In genomic region chr10:24900888-24901685, GRCh38 we compare ENCODE assay signal across 10 cellular contexts. TPM values are rescaled to one million over a fixed set of nuclear protein-coding genes. Genes with fewer than 3 reads are reported as not detected.
A peak's percentile ranks its signal among the peaks of the same experiment; 100 is the strongest.
DNase-seq lines count a peak whose midpoint lies in the region; ATAC-seq and TF ChIP-seq lines count a peak whose summit lies in the region.
"Had no signal": no experiment of that assay in that cellular context is flagged by ENCODE, and none has a peak within 500 bp of the region (broad histone marks: within the 10 kb centered on the region; RNA-seq: fewer than 3 reads in every experiment).

No MANE protein-coding gene starts in this region.

- no peak overlapping the region for H3K56ac ChIP-seq in IMR-90 (ENCODE audit: extremely low read depth, insufficient read depth, low read length)

- H3K27ac ChIP-seq in IMR-90 (ENCODE audit: insufficient read depth, low read length), result peak overlapping the region; percentile 18; the same call in 1 of the 2 replicates
- H3K27ac ChIP-seq in suprapubic skin, result peak overlapping the region; percentile 27
- H3K27ac ChIP-seq: cardiac muscle cell, HL-60 had no signal

- peak overlapping the region; percentile 66; the same call in 1 of the 2 replicates for H2BK120ac ChIP-seq in IMR-90 (ENCODE audit: low read depth, low read length)

- TF ChIP-seq RAD21 in IMR-90 (IDR thresholded peaks at IDR 0.05; ENCODE audit: low read length), result no peak

- TF ChIP-seq EP300 in suprapubic skin (IDR thresholded peaks at IDR 0.05), result no peak

- H2BK5ac ChIP-seq in IMR-90 (ENCODE audit: low read depth, low read length, poor library complexity, severe bottlenecking), result peak overlapping the region; percentile 44

- no peaks in the 10 kb centered on the region for H3K27me3 ChIP-seq in IMR-90 (ENCODE audit: control insufficient read depth, insufficient read depth, low read length)
- no peaks in the 10 kb centered on the region for H3K27me3 ChIP-seq in suprapubic skin
- no peaks in the 10 kb centered on the region for H3K27me3 ChIP-seq in HAP-1 (ENCODE audit: low read depth)
- H3K27me3 ChIP-seq: cardiac muscle cell had no signal

- H3K36me3 ChIP-seq in IMR-90 (ENCODE audit: control insufficient read depth, insufficient read depth, low read length) (no peaks in the 10 kb centered on the region), suprapubic skin (no peaks in the 10 kb centered on the region), HAP-1 (replicated peaks) (no peaks in the 10 kb centered on the region)
- H3K36me3 ChIP-seq: cardiac muscle cell had no signal

- H3K23ac ChIP-seq in IMR-90 (ENCODE audit: low read depth, low read length), result no peak overlapping the region

- no peak for TF ChIP-seq POLR2A in IMR-90 (IDR thresholded peaks at IDR 0.05; ENCODE audit: low read depth, low read length)
- no peak for TF ChIP-seq POLR2A in suprapubic skin (IDR thresholded peaks at IDR 0.05)

- H3K4ac ChIP-seq in IMR-90 (ENCODE audit: low read depth, low read length), result peak overlapping the region; percentile 52; the same call in 1 of the 2 replicates

- DNase-seq in GM12864 (ENCODE audit: low read depth) (peak; percentile 71), IMR-90 (no peak), suprapubic skin (ENCODE audit: low spot score in 2 of 2) (no peak), HAP-1 (ENCODE audit: low spot score in 2 of 2) (no peak), NCI-H524 treated with DMSO at 0.1 percent for 48 hours (lab: John Stamatoyannopoulos, UW) (no peak), NCI-H128 (lab: John Stamatoyannopoulos, UW; ENCODE audit: unreplicated experiment) (no peak)
- no peak for DNase-seq in effector memory CD8-positive, alpha-beta T cell

- no TSS peak for BruUV-seq in IMR-90 (replicated peaks; lab: Mats Ljungman, UMichigan)

- intact Hi-C loops in IMR-90 (cut with micrococcal nuclease), result no loop called here

- TF ChIP-seq CTCF in GM12864 (IDR thresholded peaks at IDR 0.05; ENCODE audit: low read depth, low read length, missing control alignments), result no peak
- no peak for TF ChIP-seq CTCF in IMR-90 (conservative IDR thresholded peaks at IDR 0.05; ENCODE audit: low read depth, low read length)
- no peak for TF ChIP-seq CTCF in suprapubic skin (IDR thresholded peaks at IDR 0.05)

- H3K9me3 ChIP-seq in IMR-90 (ENCODE audit: control insufficient read depth, insufficient read depth, low read length) (no peaks in the 10 kb centered on the region), suprapubic skin (no peaks in the 10 kb centered on the region), HAP-1 (no peaks in the 10 kb centered on the region)

- H2AK5ac ChIP-seq in IMR-90 (ENCODE audit: low read depth, low read length), result peak overlapping the region; percentile 64; the same call in 1 of the 2 replicates

- peak overlapping the region; percentile 73; the same call in 1 of the 2 replicates for H2BK20ac ChIP-seq in IMR-90 (ENCODE audit: low read depth, low read length)

- H2BK15ac ChIP-seq in IMR-90 (ENCODE audit: low read depth, low read length), result 0 out of 3 replicates have a peak overlapping the region, but pooled peaks have one; percentile 13

- peak overlapping the region; percentile 33; the same call in 1 of the 2 replicates for H3K18ac ChIP-seq in IMR-90 (ENCODE audit: low read depth, low read length)

- H3K4me3 ChIP-seq in GM12864 (ENCODE audit: low read depth, low read length) (no peak overlapping the region), IMR-90 (ENCODE audit: insufficient read depth, low read depth, low read length) (no peak overlapping the region), suprapubic skin (no peak overlapping the region), HAP-1 (no peak overlapping the region)
- H3K4me3 ChIP-seq: cardiac muscle cell had no signal

- in situ Hi-C loops in IMR-90 (cut with MboI; ENCODE audit: low sequenced_read_pairs), result no loop called here
- in situ Hi-C loops in HAP-1 (cut with MboI; ENCODE audit: low sequenced_read_pairs), result no loop called here

- H3K9ac ChIP-seq in IMR-90 (ENCODE audit: low read depth, low read length), result no peak overlapping the region

- H4K5ac ChIP-seq in IMR-90 (ENCODE audit: low read depth, low read length), result no peak overlapping the region

- H3K9me1 ChIP-seq in IMR-90 (ENCODE audit: insufficient read depth, low read length), result peaks cover 11% of the 10 kb centered on the region

- peak overlapping the region in 1 of 2 donors; percentile 62 for H3K4me3 Mint-ChIP-seq in effector memory CD8-positive, alpha-beta T cell

- H3K36me3 Mint-ChIP-seq in effector memory CD8-positive, alpha-beta T cell (ENCODE audit: insufficient read depth), result no peaks in the 10 kb centered on the region

- POLR2A ChIA-PET in IMR-90 (lab: Charles Lee; ENCODE audit: unreplicated experiment), result interaction anchor here (0.6 kb wide), 1 partner anchor 578 kb away, joined by 4 read pairs; no protein-coding TSS in a partner anchor

- ATAC-seq in GM21515 (IDR thresholded peaks at IDR 0.05; ENCODE audit: unreplicated experiment) (peak; percentile 78), IMR-90 (ENCODE audit: low read depth) (no peak)
- ATAC-seq in effector memory CD8-positive, alpha-beta T cell (replicated peaks), result peak; percentile 29

- no peaks in the 10 kb centered on the region for H4K20me1 ChIP-seq in IMR-90 (ENCODE audit: insufficient read depth, low read length)

- H2AFZ ChIP-seq in IMR-90 (replicated peaks; ENCODE audit: low read length, poor library complexity), result no peak overlapping the region

- H3K27me3 Mint-ChIP-seq in effector memory CD8-positive, alpha-beta T cell, result no peaks in the 10 kb centered on the region

- H3K79me1 ChIP-seq in IMR-90 (ENCODE audit: low read depth in 1 of 2, low read length in 2 of 2), result no peaks in the 10 kb centered on the region; a peak in 1 of 4 replicates

- H3K4me1 Mint-ChIP-seq in effector memory CD8-positive, alpha-beta T cell (ENCODE audit: low read depth in 2 of 2), result peaks cover 25 to 45% of the 10 kb centered on the region in 2 donors

- H4K91ac ChIP-seq in IMR-90 (ENCODE audit: insufficient read depth, low read depth, low read length), result no peak overlapping the region

- no CpG with 5 or more reads among the region's 7 CpGs for WGBS in IMR-90 (ENCODE audit: extremely low coverage in 2 of 2, insufficient read length in 1 of 2), 2 experiments
- 81% methylated on average over 7 of the region's 7 CpGs for WGBS in suprapubic skin

- H3K4me2 ChIP-seq in IMR-90 (ENCODE audit: low read depth, low read length), result no peak overlapping the region

- H3K9me3 Mint-ChIP-seq in effector memory CD8-positive, alpha-beta T cell, result no peaks in the 10 kb centered on the region

- CTCF ChIA-PET in IMR-90 (lab: Yijun Ruan, JAX), result no interaction called here

- H3K27ac Mint-ChIP-seq in effector memory CD8-positive, alpha-beta T cell, result peak overlapping the region; percentile 73 to 90

- no peak overlapping the region for H4K8ac ChIP-seq in IMR-90 (ENCODE audit: low read depth in 2 of 2, low read length in 2 of 2)

- peaks cover 9% of the 10 kb centered on the region for H3K4me1 ChIP-seq in IMR-90 (ENCODE audit: control insufficient read depth, insufficient read depth, low read length)
- H3K4me1 ChIP-seq in suprapubic skin, result peaks cover 13% of the 10 kb centered on the region
- H3K4me1 ChIP-seq in HAP-1, result peaks cover 5% of the 10 kb centered on the region; the same call in 1 of the 2 replicates

- H2AK9ac ChIP-seq in IMR-90 (replicated peaks; ENCODE audit: low read depth, low read length, poor library complexity), result no peak overlapping the region

- dilution Hi-C loops in IMR-90 (cut with HindIII; ENCODE audit: low sequenced_read_pairs, unreplicated experiment), result no loop called here

- H3K14ac ChIP-seq in IMR-90 (replicated peaks; ENCODE audit: low read depth, low read length), result 0 out of 2 replicates have a peak overlapping the region, but pooled peaks have one; percentile 35

TF ChIP-seq in IMR-90, 13 proteins besides CTCF, POLR2A, EP300 and RAD21:
- TF ChIP-seq MAFK (IDR thresholded peaks at IDR 0.05; ENCODE audit: low read depth, low read length), result no peak
- TF ChIP-seq CEBPB (IDR thresholded peaks at IDR 0.05; ENCODE audit: low read depth, low read length), result no peak
- TF ChIP-seq NFE2L2 (IDR thresholded peaks at IDR 0.05; ENCODE audit: low read depth, low read length), result no peak
- TF ChIP-seq USF2 (IDR thresholded peaks at IDR 0.05; ENCODE audit: low read depth, low read length), result no peak
- no peak for TF ChIP-seq MAZ (IDR thresholded peaks at IDR 0.05; ENCODE audit: borderline replicate concordance, low read depth, low read length)
- TF ChIP-seq, protein P1, sequence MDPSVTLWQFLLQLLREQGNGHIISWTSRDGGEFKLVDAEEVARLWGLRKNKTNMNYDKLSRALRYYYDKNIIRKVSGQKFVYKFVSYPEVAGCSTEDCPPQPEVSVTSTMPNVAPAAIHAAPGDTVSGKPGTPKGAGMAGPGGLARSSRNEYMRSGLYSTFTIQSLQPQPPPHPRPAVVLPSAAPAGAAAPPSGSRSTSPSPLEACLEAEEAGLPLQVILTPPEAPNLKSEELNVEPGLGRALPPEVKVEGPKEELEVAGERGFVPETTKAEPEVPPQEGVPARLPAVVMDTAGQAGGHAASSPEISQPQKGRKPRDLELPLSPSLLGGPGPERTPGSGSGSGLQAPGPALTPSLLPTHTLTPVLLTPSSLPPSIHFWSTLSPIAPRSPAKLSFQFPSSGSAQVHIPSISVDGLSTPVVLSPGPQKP (IDR thresholded peaks at IDR 0.05; ENCODE audit: borderline replicate concordance, low read depth, low read length), result no peak
- TF ChIP-seq FOS (IDR thresholded peaks at IDR 0.05; ENCODE audit: low read depth, low read length), result no peak
- no peak for TF ChIP-seq MXI1 (IDR thresholded peaks at IDR 0.05; ENCODE audit: borderline replicate concordance, low read depth, low read length)
- TF ChIP-seq BHLHE40 (IDR thresholded peaks at IDR 0.05; ENCODE audit: low read depth, low read length), result no peak
- TF ChIP-seq SMC3 (IDR thresholded peaks at IDR 0.05; ENCODE audit: low read depth, low read length), result no peak
- no peak for TF ChIP-seq CHD1 (IDR thresholded peaks at IDR 0.05; ENCODE audit: low read depth, low read length)
- TF ChIP-seq RCOR1 (IDR thresholded peaks at IDR 0.05; ENCODE audit: insufficient replicate concordance, low read length), result no peak
- no peak for TF ChIP-seq RFX5 (IDR thresholded peaks at IDR 0.05; ENCODE audit: low read depth, low read length)

RNA-seq across cellular contexts. Expression of gene PRTFDC1, which starts 51.3 kb away (rescaled TPM):
- total RNA-seq in IMR-90 (2012; rRNA removed) (17.9 and 24.2 TPM in 2 replicates), suprapubic skin (under 1 TPM; 0.40 to 0.76 (median 0.69) TPM)
- polyA plus RNA-seq in IMR-90 (2012; rRNA removed), result 11.9 and 12.3 TPM in 2 replicates
- polyA plus RNA-seq in IMR-90 (2012; cell fraction: cytosol; rRNA removed), result 2.3 and 2.7 TPM in 2 replicates
- polyA plus RNA-seq in IMR-90 (2012; cell fraction: nucleus; rRNA removed; ENCODE audit: low replicate concordance), result 1.1 and 12.1 TPM in 2 replicates

Comparison
In these comparisons a context has a peak if more than half of its experiments do, and no peak if none do; other contexts are left out.
1. RNA of gene PRTFDC1, which starts 51.3 kb away (total RNA-seq): 17.9 to 24.2 TPM in IMR-90; 0.40 to 0.76 TPM in suprapubic skin; every median in the first group is over 10 times any median in the second.